ENCODE assay signal across 17 cellular contexts in genomic region chr4:17552427-17552826, GRCh38. TPM values are rescaled to one million over a fixed set of nuclear protein-coding genes. Genes with fewer than 3 reads are reported as not detected.
DNase-seq lines count a peak whose midpoint lies in the region; TF ChIP-seq lines count a peak whose summit lies in the region.
"Had no signal": no experiment of that assay in that cellular context is flagged by ENCODE, and none has a peak within 500 bp of the region (broad histone marks: within the 10 kb centered on the region; RNA-seq: fewer than 3 reads in every experiment).

No MANE protein-coding gene starts in this region.

- no peak overlapping the region for H3K27ac ChIP-seq in GM23248
- peak overlapping the region; percentile 0 to 21 for H3K27ac ChIP-seq in liver (ENCODE audit: low read depth in 1 of 2, low read length in 2 of 2)
- peak overlapping the region; percentile 31 for H3K27ac ChIP-seq in substantia nigra (ENCODE audit: low read depth, low read length, poor library complexity, severe bottlenecking)
- H3K27ac ChIP-seq in suprapubic skin = no peak overlapping the region

- no peak overlapping the region for H3K9ac ChIP-seq in GM23248
- no peak overlapping the region for H3K9ac ChIP-seq in liver (ENCODE audit: low read depth in 1 of 2, low read length in 2 of 2)

- WGBS in GM23248 (ENCODE audit: low coverage in 1 of 2, low lambda C conversion rate in 2 of 2, missing lambda C conversion rate in 2 of 2), 2 experiments = 14 to 19% methylated on average over 5 of the region's 5 CpGs
- WGBS in liver = 20% methylated on average over 5 of the region's 5 CpGs
- WGBS in suprapubic skin = 49% methylated on average over 5 of the region's 5 CpGs

- H4K20me1 ChIP-seq in GM23248 (ENCODE audit: insufficient read depth) = no peaks in the 10 kb centered on the region

- no peak for TF ChIP-seq RAD21 in liver (IDR thresholded peaks at IDR 0.05)

- in situ Hi-C loops in GM23248 (cut with MboI) = loop anchor here (25.0 kb wide), 2 partner anchors 260 to 1035 kb away; partner anchors contain the start of genes DCAF16 and NCAPG

- no peaks in the 10 kb centered on the region for H3K79me2 ChIP-seq in GM23248 (ENCODE audit: insufficient read depth)

- H3K9me3 ChIP-seq in GM23248 (ENCODE audit: low read depth) (no peaks in the 10 kb centered on the region), liver (ENCODE audit: control insufficient read depth in 4 of 4, low read length in 3 of 4) (no peaks in the 10 kb centered on the region), suprapubic skin (no peaks in the 10 kb centered on the region)

- no peaks in the 10 kb centered on the region for H3F3A ChIP-seq in GM23248 (ENCODE audit: insufficient read depth)

- H3K4me2 ChIP-seq in GM23248 (ENCODE audit: unreplicated experiment) = no peak overlapping the region

- TF ChIP-seq CTCF in liver (IDR thresholded peaks at IDR 0.05; ENCODE audit: low read depth, low read length, missing input control) (no peak), suprapubic skin (IDR thresholded peaks at IDR 0.05) (no peak)

- DNase-seq in GM23248 (no peak), RPMI8226 (peak; percentile 60), substantia nigra (lab: John Stamatoyannopoulos, UW) (no peak), GF-D8 (lab: John Stamatoyannopoulos, UW) (no peak), suprapubic skin (ENCODE audit: low spot score in 2 of 2) (no peak)
- DNase-seq in activated naive CD4-positive, alpha-beta T cell treated with anti-CD3 and anti-CD28 coated beads, Interleukin-2, amount 50 U/mL, for 16 hours = no peak
- DNase-seq: CD4-positive, alpha-beta T cell; DND-41; H9; NCI-H1048; NCI-H146; NCI-H2227 treated with DMSO at 0.1 percent for 48 hours; NCI-H526; PC-3 had no signal

- no peak for TF ChIP-seq POLR2A in suprapubic skin (IDR thresholded peaks at IDR 0.05)

- no peak for TF ChIP-seq EP300 in suprapubic skin (IDR thresholded peaks at IDR 0.05)

- H3K27me3 ChIP-seq in GM23248 (replicated peaks; ENCODE audit: insufficient read depth) (no peaks in the 10 kb centered on the region), liver (ENCODE audit: control insufficient read depth in 4 of 4, insufficient read depth in 4 of 4, low read length in 3 of 4) (no peaks in the 10 kb centered on the region), suprapubic skin (peaks cover 8% of the 10 kb centered on the region)

- H2AFZ ChIP-seq in GM23248 = 0 out of 2 replicates have a peak overlapping the region, but pooled peaks have one; percentile 16

- H3K9me2 ChIP-seq in GM23248 (ENCODE audit: insufficient read depth) = no peaks in the 10 kb centered on the region

- H3K36me3 ChIP-seq in GM23248 (ENCODE audit: low read depth) = no peaks in the 10 kb centered on the region
- H3K36me3 ChIP-seq in liver (ENCODE audit: control insufficient read depth in 4 of 4, insufficient read depth in 3 of 4, low read depth in 1 of 4, low read length in 3 of 4) = no peaks in the 10 kb centered on the region
- no peaks in the 10 kb centered on the region for H3K36me3 ChIP-seq in suprapubic skin

- no peak overlapping the region for H3K4me3 ChIP-seq in GM23248
- H3K4me3 ChIP-seq in liver (ENCODE audit: low read depth in 1 of 3, low read length in 3 of 3) = no peak overlapping the region
- H3K4me3 ChIP-seq in suprapubic skin = no peak overlapping the region

- H3K4me1 ChIP-seq in GM23248 (ENCODE audit: insufficient read depth) (no peaks in the 10 kb centered on the region), liver (ENCODE audit: control insufficient read depth in 4 of 4, insufficient read depth in 4 of 4, low read length in 3 of 4) (peaks cover 2 to 27% (median 18%) of the 10 kb centered on the region in 4 donors), suprapubic skin (no peaks in the 10 kb centered on the region)

TF ChIP-seq in liver, 16 proteins besides CTCF, POLR2A, EP300 and RAD21:
- TF ChIP-seq SP1 (IDR thresholded peaks at IDR 0.05) = peak; percentile 7
- TF ChIP-seq EGR1 (IDR thresholded peaks at IDR 0.05; ENCODE audit: low read depth in 2 of 2) = no peak
- peak in 1 of 2 donors; percentile 20 for TF ChIP-seq HNF4A (conservative IDR thresholded peaks at IDR 0.05)
- TF ChIP-seq MAX (IDR thresholded peaks at IDR 0.05) = no peak
- TF ChIP-seq ATF3 (IDR thresholded peaks at IDR 0.05) = no peak
- TF ChIP-seq FOXA1 (IDR thresholded peaks at IDR 0.05) = no peak

RNA-seq across cellular contexts. Expression of gene LAP3, which starts 24.6 kb away (rescaled TPM):
- 63.6 and 75.4 TPM in 2 replicates for total RNA-seq in GM23248 (2014; rRNA removed; shearing (Covaris generic))
- polyA plus RNA-seq in GM23248 (2016; fragmentation: Nextera tagmentation; extraction: Ambion mirVana) = 60.7 and 62.6 TPM in 2 replicates
- 100 to 1,000 TPM in 1 of 2 donors, 10 to 100 TPM in 1; 57.5 to 178 TPM for total RNA-seq in liver
- 100 to 1,000 TPM; 109 to 111 TPM for polyA plus RNA-seq in liver
- 100 to 1,000 TPM in 1 of 4 donors, 10 to 100 TPM in 3; 45.9 to 100 (median 62.0) TPM for total RNA-seq in suprapubic skin

RNA-seq across cellular contexts. Expression of gene CLRN2, which starts 37.5 kb away (rescaled TPM):
- not detected in 2 replicates for total RNA-seq in GM23248 (2014; rRNA removed; shearing (Covaris generic))
- polyA plus RNA-seq in GM23248 (2016; fragmentation: Nextera tagmentation; extraction: Ambion mirVana) (not detected in 2 replicates), liver (under 1 TPM in 1 of 2 donors, not detected in 1; 0.19 TPM)
- total RNA-seq in liver (not detected), suprapubic skin (not detected)
- total RNA-seq: CD4-positive, alpha-beta T cell; H9; PC-3; SK-MEL-5 had no signal
- polyA plus RNA-seq: IgD-negative memory B cell had no signal

RNA-seq across cellular contexts. Expression of gene QDPR, which starts 40.5 kb away (rescaled TPM):
- total RNA-seq in GM23248 (2014; rRNA removed; shearing (Covaris generic)) = 13.9 and 20.4 TPM in 2 replicates
- 40.4 and 40.5 TPM in 2 replicates for polyA plus RNA-seq in GM23248 (2016; fragmentation: Nextera tagmentation; extraction: Ambion mirVana)
- total RNA-seq in liver = 10 to 100 TPM; 38.0 to 94.3 TPM
- 100 to 1,000 TPM; 114 to 137 TPM for polyA plus RNA-seq in liver
- 10 to 100 TPM in 2 of 4 donors, 1 to 10 TPM in 2; 5.1 to 15.7 (median 9.5) TPM for total RNA-seq in suprapubic skin

Comparison
In these comparisons a context has a peak if more than half of its experiments do, and no peak if none do; other contexts are left out.
1. H3K27ac ChIP-seq: peak in liver (2 of 2) and substantia nigra (single experiment); none in GM23248 (single experiment) and suprapubic skin (single experiment).